Comparison of ENCODE assay signal across 8 cellular contexts in genomic region chr5:179763215-179763945, GRCh38.
A peak's percentile ranks its signal among the peaks of the same experiment; 100 is the strongest.
DNase-seq lines count a peak whose midpoint lies in the region; ATAC-seq and TF ChIP-seq lines count a peak whose summit lies in the region.

No MANE protein-coding gene starts in this region.

- no peaks in the 10 kb centered on the region for H3K27me3 ChIP-seq in Loucy (ENCODE audit: insufficient read depth, low read length, poor library complexity, severe bottlenecking)

- TF ChIP-seq CTCF in AG09319 (IDR thresholded peaks at IDR 0.05; ENCODE audit: low read depth, low read length) (peak; percentile 87), GM13977 (IDR thresholded peaks at IDR 0.05; ENCODE audit: extremely low read depth, insufficient read depth, missing control alignments) (peak; percentile 88), Loucy (conservative IDR thresholded peaks at IDR 0.05; ENCODE audit: low read length) (peak; percentile 71)

- peaks cover 26% of the 10 kb centered on the region; the same call in 1 of the 2 replicates for H3K36me3 ChIP-seq in Loucy (ENCODE audit: insufficient read depth, low read length)

- no peak overlapping the region for H2AFZ ChIP-seq in Loucy (ENCODE audit: low read length)

- H3F3A ChIP-seq in Loucy (ENCODE audit: low read depth): no peaks in the 10 kb centered on the region

- no peaks in the 10 kb centered on the region for H3K9me2 ChIP-seq in Loucy (replicated peaks; ENCODE audit: low read depth, low read length)

- H3K9me3 ChIP-seq in Loucy (ENCODE audit: insufficient read depth, low read depth, low read length): no peaks in the 10 kb centered on the region

- H3K79me2 ChIP-seq in Loucy (ENCODE audit: insufficient read depth, low read length): peaks cover 40% of the 10 kb centered on the region

- ATAC-seq in HG02623 (IDR thresholded peaks at IDR 0.05; ENCODE audit: unreplicated experiment): no peak

- H3K4me3 ChIP-seq in Loucy (ENCODE audit: low read length, poor library complexity, severe bottlenecking): no peak overlapping the region

- H3K4me2 ChIP-seq in Loucy (ENCODE audit: low read depth, low read length, poor library complexity, severe bottlenecking): no peak overlapping the region

- H3K4me1 ChIP-seq in Loucy (ENCODE audit: insufficient read depth, low read length, poor library complexity, severe bottlenecking): peaks cover 7% of the 10 kb centered on the region

- H3K9ac ChIP-seq in Loucy (ENCODE audit: low read depth, low read length, poor library complexity, severe bottlenecking): no peak overlapping the region

- DNase-seq in AG09319 (ENCODE audit: extremely low read depth, low read depth) (peak; percentile 49), GM13977 (ENCODE audit: low spot score) (peak; percentile 73), T-helper 22 cell (ENCODE audit: low read depth) (peak; percentile 18), left kidney (ENCODE audit: low read depth, low spot score) (peak; percentile 90)
- peak; percentile 51 for DNase-seq in central memory CD4-positive, alpha-beta T cell
- peak; percentile 28 for DNase-seq in stimulated activated CD4-positive, alpha-beta T cell treated with anti-CD3 and anti-CD28 coated beads, Interleukin-2, amount 100 ng/mL, for 4 hours (ENCODE audit: low read depth)

- peaks cover 21% of the 10 kb centered on the region for H4K20me1 ChIP-seq in Loucy (ENCODE audit: insufficient read depth, low read length, poor library complexity, severe bottlenecking)

- in situ Hi-C loops in GM13977 (cut with MboI; ENCODE audit: low pct_unique_long_range_greater_than_20kb, low sequenced_read_pairs, unreplicated experiment): no loop called here

Comparison
In these comparisons a context has a peak if more than half of its experiments do, and no peak if none do; other contexts are left out.
1. DNase-seq: peak in every context shown above with its lines; median percentile 90 in left kidney; 73 in GM13977; 51 in central memory CD4-positive, alpha-beta T cell; 49 in AG09319; 28 in stimulated activated CD4-positive, alpha-beta T cell treated with anti-CD3 and anti-CD28 coated beads, Interleukin-2, amount 100 ng/mL, for 4 hours; 18 in T-helper 22 cell.